In genomic region chrX:14038375-14039077, GRCh38 we compare ENCODE assay signal across 1 cellular context.
TF ChIP-seq lines count a peak whose summit lies in the region.

No MANE protein-coding gene starts in this region.

TF ChIP-seq in IMR-90, 13 proteins besides CTCF, POLR2A, EP300 and RAD21 (continued from another document):
- no peak for TF ChIP-seq USF2 (IDR thresholded peaks at IDR 0.05; ENCODE audit: low read depth, low read length)
